ENCODE assay signal across 17 cellular contexts in genomic region chr2:149093579-149093978, GRCh38. TPM values are rescaled to one million over a fixed set of nuclear protein-coding genes. Genes with fewer than 3 reads are reported as not detected.
DNase-seq lines count a peak whose midpoint lies in the region; ATAC-seq, FAIRE-seq and TF ChIP-seq lines count a peak whose summit lies in the region.
"Had no signal": no experiment of that assay in that cellular context is flagged by ENCODE, and none has a peak within 500 bp of the region (broad histone marks: within the 10 kb centered on the region; RNA-seq: fewer than 3 reads in every experiment).

No MANE protein-coding gene starts in this region.

- POLR2A ChIA-PET in SK-N-SH (lab: Yijun Ruan, JAX) = no interaction called here

- H3K27me3 ChIP-seq in SK-N-SH (ENCODE audit: insufficient read depth) (no peaks in the 10 kb centered on the region), SJCRH30 (no peaks in the 10 kb centered on the region), osteoblast (ENCODE audit: insufficient read depth, low read length) (no peaks in the 10 kb centered on the region), small intestine (ENCODE audit: control insufficient read depth in 2 of 2, insufficient read depth in 2 of 2, low read length in 2 of 2) (no peaks in the 10 kb centered on the region), body of pancreas (no peaks in the 10 kb centered on the region)
- H3K27me3 ChIP-seq: BLaER1 had no signal

- H3K9me3 ChIP-seq in SK-N-SH (no peaks in the 10 kb centered on the region), SJCRH30 (replicated peaks) (no peaks in the 10 kb centered on the region), osteoblast (ENCODE audit: low read depth, low read length) (no peaks in the 10 kb centered on the region), small intestine (ENCODE audit: control insufficient read depth, low read depth) (no peaks in the 10 kb centered on the region), body of pancreas (no peaks in the 10 kb centered on the region)
- H3K9me3 ChIP-seq: BLaER1 had no signal

- no peak overlapping the region for H2AFZ ChIP-seq in SK-N-SH (ENCODE audit: low read depth)
- no peak overlapping the region for H2AFZ ChIP-seq in osteoblast (ENCODE audit: low read length)

- peaks cover 12% of the 10 kb centered on the region for H3F3A ChIP-seq in SK-N-SH (replicated peaks; ENCODE audit: insufficient read depth)

- WGBS in SK-N-SH (ENCODE audit: low lambda C conversion rate) = 90% methylated on average over 2 of the region's 2 CpGs
- 92 to 98% (median 97%) methylated on average over 2 of the region's 2 CpGs for WGBS in small intestine, 3 donors
- WGBS in body of pancreas, 2 donors = 95 to 98% methylated on average over 2 of the region's 2 CpGs

- peaks cover 12% of the 10 kb centered on the region for H3K27me3 Mint-ChIP-seq in activated T-helper 1 cell treated with anti-CD3 and anti-CD28 coated beads, Interleukin-12 subunit alpha, Interleukin-12 subunit beta, Interleukin-2, Interleukin-4 antibody, amounts not matched to agents 30 ng/mL and 10 ng/mL and 1 ng/mL, durations not matched to agents 14 hours and 24 hours and 36 hours (ENCODE audit: insufficient read depth)

- intact Hi-C loops in body of pancreas (cut with DNase I) = no loop called here
- intact Hi-C loops in activated T-helper 1 cell treated with anti-CD3 and anti-CD28 coated beads, Interleukin-12 subunit alpha, Interleukin-12 subunit beta, Interleukin-2, Interleukin-4 antibody, amounts not matched to agents 30 ng/mL and 10 ng/mL and 1 ng/mL, durations not matched to agents 14 hours and 24 hours and 36 hours (cut with micrococcal nuclease) = loop anchor here (10.0 kb wide), 1 partner anchor 1939 kb away; no protein-coding TSS in a partner anchor

- DNase-seq in SK-N-SH (no peak), SJCRH30 (no peak), osteoblast (ENCODE audit: insufficient read length, low spot score, missing footprints) (no peak), small intestine (no peak), body of pancreas (no peak), T-helper 9 cell (no peak)
- no peak for DNase-seq in activated T-helper 1 cell treated with anti-CD3 and anti-CD28 coated beads, Interleukin-12 subunit alpha, Interleukin-12 subunit beta, Interleukin-2, Interleukin-4 antibody, amounts not matched to agents 30 ng/mL and 10 ng/mL and 1 ng/mL, durations not matched to agents 14 hours and 24 hours and 36 hours (ENCODE audit: low spot score)
- DNase-seq: Calu3; CD4-positive, alpha-beta memory T cell; DMS53; DND-41 had no signal

- CTCF ChIA-PET in SK-N-SH (lab: Yijun Ruan, JAX) = interaction anchor here (1.0 kb wide), 1 partner anchor 236 kb away, joined by 3 read pairs; no protein-coding TSS in a partner anchor

- no peak for ATAC-seq in SK-N-SH treated with all-trans-retinoic acid at 6 μM for 48 hours
- ATAC-seq in body of pancreas = no peak
- ATAC-seq: GM12878 had no signal

- H3K4me3 ChIP-seq in SK-N-SH (ENCODE audit: low read depth in 2 of 2, low read length in 1 of 2) = no peak overlapping the region
- no peak overlapping the region for H3K4me3 ChIP-seq in SJCRH30
- no peak overlapping the region for H3K4me3 ChIP-seq in osteoblast (ENCODE audit: insufficient read depth, low read length)
- no peak overlapping the region for H3K4me3 ChIP-seq in small intestine (ENCODE audit: low read depth in 1 of 2, low read length in 2 of 2)
- H3K4me3 ChIP-seq in body of pancreas = no peak overlapping the region
- H3K4me3 ChIP-seq: BLaER1, GM12878 had no signal

- no peak for TF ChIP-seq CTCF in SK-N-SH (IDR thresholded peaks at IDR 0.05)
- TF ChIP-seq CTCF in osteoblast (IDR thresholded peaks at IDR 0.05; ENCODE audit: extremely low read depth, low read depth, low read length) = no peak
- no peak for TF ChIP-seq CTCF in body of pancreas (IDR thresholded peaks at IDR 0.05)

- no peaks in the 10 kb centered on the region for H3K9me2 ChIP-seq in SK-N-SH

- H3K4me1 ChIP-seq in SK-N-SH (ENCODE audit: control insufficient read depth in 1 of 2, insufficient read depth in 2 of 2, low read depth in 1 of 2, low read length in 1 of 2) (peaks cover 0 to 19% of the 10 kb centered on the region in 2 experiments; a peak in 2 of 4 replicates), SJCRH30 (peaks cover 37% of the 10 kb centered on the region), osteoblast (ENCODE audit: insufficient read depth, low read length) (peaks cover 35% of the 10 kb centered on the region), small intestine (ENCODE audit: control insufficient read depth in 2 of 2, insufficient read depth in 1 of 2, low read depth in 1 of 2, low read length in 1 of 2) (no peaks in the 10 kb centered on the region), body of pancreas (peaks cover 10% of the 10 kb centered on the region)

- no peaks in the 10 kb centered on the region for H3K9me3 Mint-ChIP-seq in activated T-helper 1 cell treated with anti-CD3 and anti-CD28 coated beads, Interleukin-12 subunit alpha, Interleukin-12 subunit beta, Interleukin-2, Interleukin-4 antibody, amounts not matched to agents 30 ng/mL and 10 ng/mL and 1 ng/mL, durations not matched to agents 14 hours and 24 hours and 36 hours
- H3K9me3 Mint-ChIP-seq: CD4-positive, alpha-beta memory T cell had no signal

- no peak overlapping the region for H3K4me3 Mint-ChIP-seq in activated T-helper 1 cell treated with anti-CD3 and anti-CD28 coated beads, Interleukin-12 subunit alpha, Interleukin-12 subunit beta, Interleukin-2, Interleukin-4 antibody, amounts not matched to agents 30 ng/mL and 10 ng/mL and 1 ng/mL, durations not matched to agents 14 hours and 24 hours and 36 hours
- H3K4me3 Mint-ChIP-seq: CD14-positive monocyte; CD4-positive, alpha-beta memory T cell had no signal

- no peaks in the 10 kb centered on the region for H3K4me1 Mint-ChIP-seq in activated T-helper 1 cell treated with anti-CD3 and anti-CD28 coated beads, Interleukin-12 subunit alpha, Interleukin-12 subunit beta, Interleukin-2, Interleukin-4 antibody, amounts not matched to agents 30 ng/mL and 10 ng/mL and 1 ng/mL, durations not matched to agents 14 hours and 24 hours and 36 hours (ENCODE audit: low read depth)
- H3K4me1 Mint-ChIP-seq: CD4-positive, alpha-beta memory T cell had no signal

- H3K27ac ChIP-seq in SK-N-SH (ENCODE audit: low read depth in 2 of 2, low read length in 1 of 2) = peak overlapping the region; percentile 52 to 64; a peak in 3 of 4 replicates
- H3K27ac ChIP-seq in SJCRH30 = peak overlapping the region; percentile 55
- H3K27ac ChIP-seq in osteoblast (ENCODE audit: low read depth, low read length) = peak overlapping the region; percentile 62
- no peak overlapping the region for H3K27ac ChIP-seq in small intestine (ENCODE audit: low read depth in 1 of 2, low read length in 1 of 2)
- H3K27ac ChIP-seq in body of pancreas = no peak overlapping the region
- H3K27ac ChIP-seq: 22Rv1, BLaER1 had no signal

- H4K20me1 ChIP-seq in SK-N-SH (ENCODE audit: insufficient read depth) (no peaks in the 10 kb centered on the region), osteoblast (ENCODE audit: insufficient read depth, low read length) (no peaks in the 10 kb centered on the region)
- H4K20me1 ChIP-seq: BLaER1 had no signal

- H3K4me2 ChIP-seq in SK-N-SH = 0 out of 2 replicates have a peak overlapping the region, but pooled peaks have one; percentile 17
- no peak overlapping the region for H3K4me2 ChIP-seq in osteoblast (ENCODE audit: insufficient read depth, low read length)
- H3K4me2 ChIP-seq: BLaER1 had no signal

- H3K36me3 ChIP-seq in SK-N-SH (replicated peaks in 1 of 2; ENCODE audit: control insufficient read depth in 1 of 2, insufficient read depth in 2 of 2, low read length in 1 of 2) (no peaks in the 10 kb centered on the region), SJCRH30 (no peaks in the 10 kb centered on the region), osteoblast (ENCODE audit: insufficient read depth, low read length) (no peaks in the 10 kb centered on the region), small intestine (ENCODE audit: control insufficient read depth in 2 of 2, insufficient read depth in 2 of 2, low read length in 2 of 2) (no peaks in the 10 kb centered on the region), body of pancreas (replicated peaks in 1 of 2; ENCODE audit: insufficient read depth in 1 of 2, low read depth in 2 of 2) (no peaks in the 10 kb centered on the region)
- H3K36me3 ChIP-seq: BLaER1 had no signal

- peak; percentile 10 for FAIRE-seq in small intestine (lab: Jason Lieb, UNC)

- no peak overlapping the region for H3K27ac Mint-ChIP-seq in activated T-helper 1 cell treated with anti-CD3 and anti-CD28 coated beads, Interleukin-12 subunit alpha, Interleukin-12 subunit beta, Interleukin-2, Interleukin-4 antibody, amounts not matched to agents 30 ng/mL and 10 ng/mL and 1 ng/mL, durations not matched to agents 14 hours and 24 hours and 36 hours
- H3K27ac Mint-ChIP-seq: CD14-positive monocyte; CD4-positive, alpha-beta memory T cell had no signal

- TF ChIP-seq RAD21 in SK-N-SH (IDR thresholded peaks at IDR 0.05; ENCODE audit: low read length) = no peak

- no peaks in the 10 kb centered on the region for H3K79me2 ChIP-seq in SK-N-SH (ENCODE audit: insufficient read depth)
- H3K79me2 ChIP-seq in osteoblast (ENCODE audit: insufficient read depth, low read length) = no peaks in the 10 kb centered on the region

- TF ChIP-seq POLR2A in body of pancreas (IDR thresholded peaks at IDR 0.05) = no peak

- H3K9ac ChIP-seq in SK-N-SH = no peak overlapping the region; the same call in 1 of the 2 replicates
- H3K9ac ChIP-seq: BLaER1 had no signal

- TF ChIP-seq EP300 in SK-N-SH (IDR thresholded peaks at IDR 0.05; ENCODE audit: borderline replicate concordance in 1 of 2, low read depth in 1 of 2, low read length in 1 of 2) = no peak

- H3K36me3 Mint-ChIP-seq in activated T-helper 1 cell treated with anti-CD3 and anti-CD28 coated beads, Interleukin-12 subunit alpha, Interleukin-12 subunit beta, Interleukin-2, Interleukin-4 antibody, amounts not matched to agents 30 ng/mL and 10 ng/mL and 1 ng/mL, durations not matched to agents 14 hours and 24 hours and 36 hours (ENCODE audit: low read depth) = no peaks in the 10 kb centered on the region
- H3K36me3 Mint-ChIP-seq: CD14-positive monocyte; CD4-positive, alpha-beta memory T cell had no signal

TF ChIP-seq in SK-N-SH, 30 proteins besides CTCF, POLR2A, EP300 and RAD21 (continues in another document):
- TF ChIP-seq FOXM1 (IDR thresholded peaks at IDR 0.05; ENCODE audit: low read depth) = no peak
- no peak for TF ChIP-seq RXRA (IDR thresholded peaks at IDR 0.05; ENCODE audit: borderline replicate concordance, low read depth)

RNA-seq across cellular contexts. Expression of gene LYPD6B, which starts 55.1 kb away (rescaled TPM):
- polyA plus RNA-seq in SK-N-SH (2012; rRNA removed) = 17.0 and 18.2 TPM in 2 replicates
- 19.1 and 19.6 TPM in 2 replicates for polyA plus RNA-seq in SK-N-SH (2012; cell fraction: cytosol; rRNA removed)
- 27.3 and 29.3 TPM in 2 replicates for polyA plus RNA-seq in SK-N-SH (2012; cell fraction: nucleus; rRNA removed)
- total RNA-seq in SJCRH30 (2014; rRNA removed; shearing (Covaris generic)) = not detected in 2 replicates
- total RNA-seq in osteoblast = 2.5 and 2.9 TPM in 2 replicates
- polyA plus RNA-seq in small intestine = 10 to 100 TPM in 2 of 3 donors, 1 to 10 TPM in 1; 4.4 to 28.0 (median 11.1) TPM
- total RNA-seq in body of pancreas = 1 to 10 TPM; 9.3 to 9.9 TPM
- total RNA-seq in activated T-helper 1 cell treated with anti-CD3 and anti-CD28 coated beads, Interleukin-12 subunit alpha, Interleukin-12 subunit beta, Interleukin-2, Interleukin-4 antibody, amounts not matched to agents 30 ng/mL and 10 ng/mL and 1 ng/mL, durations not matched to agents 14 hours and 24 hours and 36 hours = not detected in 2 replicates
- total RNA-seq: A673; CD4-positive, alpha-beta memory T cell had no signal
- polyA plus RNA-seq: CD14-positive monocyte; CD4-positive, alpha-beta memory T cell had no signal

Comparison
In these comparisons a context has a peak if more than half of its experiments do, and no peak if none do; other contexts are left out.
1. H3K27ac ChIP-seq: peak in SK-N-SH (2 of 2), SJCRH30 (single experiment) and osteoblast (single experiment); none in small intestine (0 of 2) and body of pancreas (0 of 4).